1 cellular context compared by ENCODE assay signal in the genomic region with DNA sequence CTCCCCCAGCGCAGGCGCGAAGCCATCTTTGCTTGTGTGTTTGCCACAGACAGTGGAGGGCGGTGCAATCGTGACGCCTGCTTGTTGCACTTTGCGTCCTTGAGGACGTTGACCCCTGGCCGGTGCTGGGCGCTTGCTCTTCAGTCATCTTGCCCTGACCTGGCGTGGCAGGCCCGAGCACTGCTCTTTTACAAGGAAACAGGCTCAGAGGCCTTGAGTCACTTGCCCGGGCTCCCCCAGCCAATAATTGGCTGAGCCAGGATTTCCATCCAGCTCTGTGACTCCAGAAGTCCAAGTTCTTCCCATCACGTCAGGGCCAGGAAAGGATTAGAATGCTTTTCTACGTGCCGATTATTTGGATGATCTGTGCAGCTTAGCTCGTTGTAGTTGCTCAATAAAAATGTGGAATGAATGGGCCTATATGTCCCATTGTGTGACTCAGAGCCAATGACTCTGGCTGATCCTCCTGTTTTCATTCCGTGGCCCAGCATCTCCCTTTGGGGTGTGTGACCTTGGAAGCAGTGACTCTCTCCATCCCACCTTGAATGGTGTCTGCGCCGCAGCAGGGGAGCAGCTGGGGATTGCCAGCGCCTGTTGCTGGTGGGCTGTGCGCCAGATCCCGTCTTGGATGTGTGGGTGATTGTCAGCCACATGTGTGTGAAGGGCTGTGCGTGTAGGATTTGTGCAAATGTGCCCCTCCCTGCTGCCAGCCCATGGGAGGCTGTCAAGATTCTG.
TF ChIP-seq lines count a peak whose summit lies in the region.

No MANE protein-coding gene starts in this region.

TF ChIP-seq in HepG2, 621 proteins besides CTCF, POLR2A, EP300 and RAD21 (continued from another document and continues in another):
- TF ChIP-seq NFE2 (CRISPR knock-in tag; IDR thresholded peaks at IDR 0.05) (no peak), HNRNPH1 (optimal IDR thresholded peaks at IDR 0.05; ENCODE audit: low read depth, low read length) (no peak), HES4 (CRISPR knock-in tag; IDR thresholded peaks at IDR 0.05; ENCODE audit: borderline replicate concordance) (peak; percentile 57; the same call in 1 of the 2 replicates), DNMT3B (CRISPR knock-in tag; conservative IDR thresholded peaks at IDR 0.05) (no peak), HIC2 (CRISPR knock-in tag; IDR thresholded peaks at IDR 0.05; ENCODE audit: low read depth) (peak; percentile 68), CENPX (CRISPR knock-in tag; IDR thresholded peaks at IDR 0.05) (no peak), ZNF24 (IDR thresholded peaks at IDR 0.05) (no peak), ATF1 (CRISPR knock-in tag; IDR thresholded peaks at IDR 0.05) (no peak), MEF2D (CRISPR knock-in tag; IDR thresholded peaks at IDR 0.05) (peak; percentile 85; the same call in 1 of the 2 replicates), ZNF790 (CRISPR knock-in tag; IDR thresholded peaks at IDR 0.05; ENCODE audit: borderline replicate concordance) (0 out of 2 replicates have a peak, but pooled peaks have one; percentile 47), ATRX (CRISPR knock-in tag; IDR thresholded peaks at IDR 0.05; ENCODE audit: borderline replicate concordance) (no peak), CREM (IDR thresholded peaks at IDR 0.05) (peak; percentile 80), CREM (CRISPR knock-in tag; IDR thresholded peaks at IDR 0.05) (no peak), ZNF879 (CRISPR knock-in tag; IDR thresholded peaks at IDR 0.05) (no peak), ZNF468 (CRISPR knock-in tag; IDR thresholded peaks at IDR 0.05) (0 out of 2 replicates have a peak, but pooled peaks have one; percentile 69), ZBTB10 (CRISPR knock-in tag; IDR thresholded peaks at IDR 0.05; ENCODE audit: borderline replicate concordance) (no peak), ZNF572 (CRISPR knock-in tag; IDR thresholded peaks at IDR 0.05) (no peak; the same call in 1 of the 2 replicates), ZNF773 (CRISPR knock-in tag; IDR thresholded peaks at IDR 0.05; ENCODE audit: borderline replicate concordance) (no peak), DNMT1 (CRISPR knock-in tag; IDR thresholded peaks at IDR 0.05) (peak; percentile 95), ZNF446 (CRISPR knock-in tag; IDR thresholded peaks at IDR 0.05) (no peak), DZIP1 (CRISPR knock-in tag; IDR thresholded peaks at IDR 0.05) (no peak), ZNF335 (CRISPR knock-in tag; IDR thresholded peaks at IDR 0.05) (no peak), ZNF138 (CRISPR knock-in tag; IDR thresholded peaks at IDR 0.05; ENCODE audit: low read depth) (no peak), MAFK (conservative IDR thresholded peaks at IDR 0.05 in 1 of 2, IDR thresholded peaks at IDR 0.05 in 1 of 2; ENCODE audit: low read length in 2 of 2) (no peak), PRDM15 (CRISPR knock-in tag; IDR thresholded peaks at IDR 0.05) (peak; percentile 94), ASH2L (IDR thresholded peaks at IDR 0.05; ENCODE audit: insufficient read length, low read depth, low read length) (peak; percentile 92), ZNF598 (CRISPR knock-in tag; IDR thresholded peaks at IDR 0.05; ENCODE audit: borderline replicate concordance) (no peak), RFX3 (CRISPR knock-in tag; IDR thresholded peaks at IDR 0.05) (no peak), SPEN (CRISPR knock-in tag; IDR thresholded peaks at IDR 0.05; ENCODE audit: low read depth) (peak; percentile 90), ZNF260 (CRISPR knock-in tag; IDR thresholded peaks at IDR 0.05; ENCODE audit: borderline replicate concordance, low read depth) (no peak), ZNF713 (CRISPR knock-in tag; IDR thresholded peaks at IDR 0.05) (no peak), CCAR2 (optimal IDR thresholded peaks at IDR 0.05; ENCODE audit: low read depth, low read length) (no peak)
- TF ChIP-seq, protein P1, sequence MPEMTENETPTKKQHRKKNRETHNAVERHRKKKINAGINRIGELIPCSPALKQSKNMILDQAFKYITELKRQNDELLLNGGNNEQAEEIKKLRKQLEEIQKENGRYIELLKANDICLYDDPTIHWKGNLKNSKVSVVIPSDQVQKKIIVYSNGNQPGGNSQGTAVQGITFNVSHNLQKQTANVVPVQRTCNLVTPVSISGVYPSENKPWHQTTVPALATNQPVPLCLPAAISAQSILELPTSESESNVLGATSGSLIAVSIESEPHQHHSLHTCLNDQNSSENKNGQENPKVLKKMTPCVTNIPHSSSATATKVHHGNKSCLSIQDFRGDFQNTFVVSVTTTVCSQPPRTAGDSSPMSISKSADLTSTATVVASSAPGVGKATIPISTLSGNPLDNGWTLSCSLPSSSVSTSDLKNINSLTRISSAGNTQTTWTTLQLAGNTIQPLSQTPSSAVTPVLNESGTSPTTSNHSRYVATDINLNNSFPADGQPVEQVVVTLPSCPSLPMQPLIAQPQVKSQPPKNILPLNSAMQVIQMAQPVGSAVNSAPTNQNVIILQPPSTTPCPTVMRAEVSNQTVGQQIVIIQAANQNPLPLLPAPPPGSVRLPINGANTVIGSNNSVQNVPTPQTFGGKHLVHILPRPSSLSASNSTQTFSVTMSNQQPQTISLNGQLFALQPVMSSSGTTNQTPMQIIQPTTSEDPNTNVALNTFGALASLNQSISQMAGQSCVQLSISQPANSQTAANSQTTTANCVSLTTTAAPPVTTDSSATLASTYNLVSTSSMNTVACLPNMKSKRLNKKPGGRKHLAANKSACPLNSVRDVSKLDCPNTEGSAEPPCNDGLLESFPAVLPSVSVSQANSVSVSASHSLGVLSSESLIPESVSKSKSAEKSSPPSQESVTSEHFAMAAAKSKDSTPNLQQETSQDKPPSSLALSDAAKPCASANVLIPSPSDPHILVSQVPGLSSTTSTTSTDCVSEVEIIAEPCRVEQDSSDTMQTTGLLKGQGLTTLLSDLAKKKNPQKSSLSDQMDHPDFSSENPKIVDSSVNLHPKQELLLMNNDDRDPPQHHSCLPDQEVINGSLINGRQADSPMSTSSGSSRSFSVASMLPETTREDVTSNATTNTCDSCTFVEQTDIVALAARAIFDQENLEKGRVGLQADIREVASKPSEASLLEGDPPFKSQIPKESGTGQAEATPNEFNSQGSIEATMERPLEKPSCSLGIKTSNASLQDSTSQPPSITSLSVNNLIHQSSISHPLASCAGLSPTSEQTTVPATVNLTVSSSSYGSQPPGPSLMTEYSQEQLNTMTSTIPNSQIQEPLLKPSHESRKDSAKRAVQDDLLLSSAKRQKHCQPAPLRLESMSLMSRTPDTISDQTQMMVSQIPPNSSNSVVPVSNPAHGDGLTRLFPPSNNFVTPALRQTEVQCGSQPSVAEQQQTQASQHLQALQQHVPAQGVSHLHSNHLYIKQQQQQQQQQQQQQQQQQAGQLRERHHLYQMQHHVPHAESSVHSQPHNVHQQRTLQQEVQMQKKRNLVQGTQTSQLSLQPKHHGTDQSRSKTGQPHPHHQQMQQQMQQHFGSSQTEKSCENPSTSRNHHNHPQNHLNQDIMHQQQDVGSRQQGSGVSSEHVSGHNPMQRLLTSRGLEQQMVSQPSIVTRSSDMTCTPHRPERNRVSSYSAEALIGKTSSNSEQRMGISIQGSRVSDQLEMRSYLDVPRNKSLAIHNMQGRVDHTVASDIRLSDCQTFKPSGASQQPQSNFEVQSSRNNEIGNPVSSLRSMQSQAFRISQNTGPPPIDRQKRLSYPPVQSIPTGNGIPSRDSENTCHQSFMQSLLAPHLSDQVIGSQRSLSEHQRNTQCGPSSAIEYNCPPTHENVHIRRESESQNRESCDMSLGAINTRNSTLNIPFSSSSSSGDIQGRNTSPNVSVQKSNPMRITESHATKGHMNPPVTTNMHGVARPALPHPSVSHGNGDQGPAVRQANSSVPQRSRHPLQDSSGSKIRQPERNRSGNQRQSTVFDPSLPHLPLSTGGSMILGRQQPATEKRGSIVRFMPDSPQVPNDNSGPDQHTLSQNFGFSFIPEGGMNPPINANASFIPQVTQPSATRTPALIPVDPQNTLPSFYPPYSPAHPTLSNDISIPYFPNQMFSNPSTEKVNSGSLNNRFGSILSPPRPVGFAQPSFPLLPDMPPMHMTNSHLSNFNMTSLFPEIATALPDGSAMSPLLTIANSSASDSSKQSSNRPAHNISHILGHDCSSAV (CRISPR knock-in tag; IDR thresholded peaks at IDR 0.05; ENCODE audit: borderline replicate concordance): no peak
- TF ChIP-seq, protein P2, sequence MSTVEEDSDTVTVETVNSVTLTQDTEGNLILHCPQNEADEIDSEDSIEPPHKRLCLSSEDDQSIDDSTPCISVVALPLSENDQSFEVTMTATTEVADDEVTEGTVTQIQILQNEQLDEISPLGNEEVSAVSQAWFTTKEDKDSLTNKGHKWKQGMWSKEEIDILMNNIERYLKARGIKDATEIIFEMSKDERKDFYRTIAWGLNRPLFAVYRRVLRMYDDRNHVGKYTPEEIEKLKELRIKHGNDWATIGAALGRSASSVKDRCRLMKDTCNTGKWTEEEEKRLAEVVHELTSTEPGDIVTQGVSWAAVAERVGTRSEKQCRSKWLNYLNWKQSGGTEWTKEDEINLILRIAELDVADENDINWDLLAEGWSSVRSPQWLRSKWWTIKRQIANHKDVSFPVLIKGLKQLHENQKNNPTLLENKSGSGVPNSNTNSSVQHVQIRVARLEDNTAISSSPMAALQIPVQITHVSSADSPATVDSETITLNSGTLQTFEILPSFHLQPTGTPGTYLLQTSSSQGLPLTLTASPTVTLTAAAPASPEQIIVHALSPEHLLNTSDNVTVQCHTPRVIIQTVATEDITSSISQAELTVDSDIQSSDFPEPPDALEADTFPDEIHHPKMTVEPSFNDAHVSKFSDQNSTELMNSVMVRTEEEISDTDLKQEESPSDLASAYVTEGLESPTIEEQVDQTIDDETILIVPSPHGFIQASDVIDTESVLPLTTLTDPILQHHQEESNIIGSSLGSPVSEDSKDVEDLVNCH (CRISPR knock-in tag; IDR thresholded peaks at IDR 0.05): no peak
